In the genomic region with DNA sequence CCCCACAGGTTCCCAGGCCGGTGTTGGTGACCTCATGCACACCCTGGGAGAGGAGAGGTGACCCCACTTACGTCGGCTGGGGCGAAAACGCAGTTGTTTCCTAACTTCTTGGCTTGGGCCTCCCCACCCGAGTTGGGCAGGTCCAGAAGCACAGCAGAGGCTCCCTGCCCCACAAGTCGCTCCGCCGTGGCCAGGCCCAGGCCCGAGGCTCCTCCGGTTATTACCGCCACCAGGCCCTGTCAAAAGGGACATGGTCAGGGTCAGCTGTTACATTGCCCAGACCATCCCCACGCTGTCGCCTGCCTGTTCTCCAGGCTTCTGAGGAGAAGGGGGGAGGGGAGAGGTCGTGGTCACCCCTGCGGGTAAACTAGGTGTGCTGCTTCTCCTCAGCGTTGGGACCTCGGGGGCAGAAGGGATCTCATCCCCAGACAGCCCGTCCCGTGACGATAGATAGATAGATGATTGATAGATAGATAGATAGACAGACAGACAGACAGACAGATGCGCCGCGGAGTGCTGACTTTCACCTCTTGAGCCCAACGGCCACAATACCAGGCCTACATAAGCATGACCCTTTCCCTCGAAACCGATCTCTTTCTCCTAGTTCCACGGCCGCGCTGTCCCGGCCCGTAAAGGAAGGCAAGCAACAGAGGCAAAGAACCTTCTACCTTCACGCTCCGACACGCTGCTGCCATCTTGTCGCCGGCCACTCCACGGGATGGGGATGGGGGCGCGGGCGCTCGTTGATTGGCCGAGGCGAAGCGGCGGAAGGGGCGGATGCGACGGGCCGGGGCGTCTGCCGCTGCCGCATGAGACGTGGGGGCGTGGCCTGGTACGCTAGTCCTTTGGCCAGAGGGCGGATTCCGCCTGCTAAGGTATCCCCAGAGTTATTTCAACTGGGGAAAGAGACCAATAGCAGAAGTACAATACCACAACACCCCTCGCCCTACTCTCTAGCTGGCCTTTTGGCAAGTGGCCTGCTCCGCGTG, we compare ENCODE assay signal across 1 cellular context.
TF ChIP-seq lines count a peak whose summit lies in the region.

TSS of gene HSD17B10 (minus strand) at position 720 of the 989 bp plus-strand sequence. CDS start at position 695, 25 bp downstream.

TF ChIP-seq in K562, 482 proteins besides CTCF, POLR2A, EP300 and RAD21 (continued from another document):
- TF ChIP-seq, protein P1, sequence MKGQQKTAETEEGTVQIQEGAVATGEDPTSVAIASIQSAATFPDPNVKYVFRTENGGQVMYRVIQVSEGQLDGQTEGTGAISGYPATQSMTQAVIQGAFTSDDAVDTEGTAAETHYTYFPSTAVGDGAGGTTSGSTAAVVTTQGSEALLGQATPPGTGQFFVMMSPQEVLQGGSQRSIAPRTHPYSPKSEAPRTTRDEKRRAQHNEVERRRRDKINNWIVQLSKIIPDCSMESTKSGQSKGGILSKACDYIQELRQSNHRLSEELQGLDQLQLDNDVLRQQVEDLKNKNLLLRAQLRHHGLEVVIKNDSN (CRISPR knock-in tag; IDR thresholded peaks at IDR 0.05): no peak
- TF ChIP-seq E2F6 (IDR thresholded peaks at IDR 0.05; ENCODE audit: borderline replicate concordance in 1 of 2, extremely low read depth in 1 of 2, insufficient read depth in 1 of 2, insufficient read length in 1 of 2, low read depth in 1 of 2, low read length in 1 of 2, poor library complexity in 1 of 2, severe bottlenecking in 1 of 2) (no peak), MCM5 (IDR thresholded peaks at IDR 0.05; ENCODE audit: low read depth) (no peak), KDM5B (IDR thresholded peaks at IDR 0.05; ENCODE audit: insufficient replicate concordance, low read depth, low read length) (peak; percentile 80), HMG20A (CRISPR knock-in tag; conservative IDR thresholded peaks at IDR 0.05) (no peak), ZFP36 (IDR thresholded peaks at IDR 0.05; ENCODE audit: low read depth, low read length, partially characterized antibody) (no peak), POLR2H (tag; IDR thresholded peaks at IDR 0.05; ENCODE audit: low read depth) (no peak), PHTF2 (CRISPR knock-in tag; IDR thresholded peaks at IDR 0.05) (no peak), DACH1 (IDR thresholded peaks at IDR 0.05; ENCODE audit: partially characterized antibody) (no peak), XRCC5 (IDR thresholded peaks at IDR 0.05; ENCODE audit: low read depth, low read length) (no peak), POLR2AphosphoS5 (IDR thresholded peaks at IDR 0.05; ENCODE audit: control insufficient read depth, insufficient read depth, low read depth, low read length) (peak; percentile 64; the same call in 1 of the 2 replicates)
- TF ChIP-seq, protein P2, sequence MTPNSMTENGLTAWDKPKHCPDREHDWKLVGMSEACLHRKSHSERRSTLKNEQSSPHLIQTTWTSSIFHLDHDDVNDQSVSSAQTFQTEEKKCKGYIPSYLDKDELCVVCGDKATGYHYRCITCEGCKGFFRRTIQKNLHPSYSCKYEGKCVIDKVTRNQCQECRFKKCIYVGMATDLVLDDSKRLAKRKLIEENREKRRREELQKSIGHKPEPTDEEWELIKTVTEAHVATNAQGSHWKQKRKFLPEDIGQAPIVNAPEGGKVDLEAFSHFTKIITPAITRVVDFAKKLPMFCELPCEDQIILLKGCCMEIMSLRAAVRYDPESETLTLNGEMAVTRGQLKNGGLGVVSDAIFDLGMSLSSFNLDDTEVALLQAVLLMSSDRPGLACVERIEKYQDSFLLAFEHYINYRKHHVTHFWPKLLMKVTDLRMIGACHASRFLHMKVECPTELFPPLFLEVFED (CRISPR knock-in tag; conservative IDR thresholded peaks at IDR 0.05): no peak
- TF ChIP-seq, protein P3, sequence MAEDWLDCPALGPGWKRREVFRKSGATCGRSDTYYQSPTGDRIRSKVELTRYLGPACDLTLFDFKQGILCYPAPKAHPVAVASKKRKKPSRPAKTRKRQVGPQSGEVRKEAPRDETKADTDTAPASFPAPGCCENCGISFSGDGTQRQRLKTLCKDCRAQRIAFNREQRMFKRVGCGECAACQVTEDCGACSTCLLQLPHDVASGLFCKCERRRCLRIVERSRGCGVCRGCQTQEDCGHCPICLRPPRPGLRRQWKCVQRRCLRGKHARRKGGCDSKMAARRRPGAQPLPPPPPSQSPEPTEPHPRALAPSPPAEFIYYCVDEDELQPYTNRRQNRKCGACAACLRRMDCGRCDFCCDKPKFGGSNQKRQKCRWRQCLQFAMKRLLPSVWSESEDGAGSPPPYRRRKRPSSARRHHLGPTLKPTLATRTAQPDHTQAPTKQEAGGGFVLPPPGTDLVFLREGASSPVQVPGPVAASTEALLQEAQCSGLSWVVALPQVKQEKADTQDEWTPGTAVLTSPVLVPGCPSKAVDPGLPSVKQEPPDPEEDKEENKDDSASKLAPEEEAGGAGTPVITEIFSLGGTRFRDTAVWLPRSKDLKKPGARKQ (CRISPR knock-in tag; IDR thresholded peaks at IDR 0.05): no peak
- TF ChIP-seq, protein P4, sequence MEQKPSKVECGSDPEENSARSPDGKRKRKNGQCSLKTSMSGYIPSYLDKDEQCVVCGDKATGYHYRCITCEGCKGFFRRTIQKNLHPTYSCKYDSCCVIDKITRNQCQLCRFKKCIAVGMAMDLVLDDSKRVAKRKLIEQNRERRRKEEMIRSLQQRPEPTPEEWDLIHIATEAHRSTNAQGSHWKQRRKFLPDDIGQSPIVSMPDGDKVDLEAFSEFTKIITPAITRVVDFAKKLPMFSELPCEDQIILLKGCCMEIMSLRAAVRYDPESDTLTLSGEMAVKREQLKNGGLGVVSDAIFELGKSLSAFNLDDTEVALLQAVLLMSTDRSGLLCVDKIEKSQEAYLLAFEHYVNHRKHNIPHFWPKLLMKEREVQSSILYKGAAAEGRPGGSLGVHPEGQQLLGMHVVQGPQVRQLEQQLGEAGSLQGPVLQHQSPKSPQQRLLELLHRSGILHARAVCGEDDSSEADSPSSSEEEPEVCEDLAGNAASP (IDR thresholded peaks at IDR 0.05): no peak
